Comparison of ENCODE assay signal across 12 cellular contexts in genomic region chr22:36457688-36458450, GRCh38. TPM values are rescaled to one million over a fixed set of nuclear protein-coding genes. Genes with fewer than 3 reads are reported as not detected.
DNase-seq lines count a peak whose midpoint lies in the region; ATAC-seq, FAIRE-seq and TF ChIP-seq lines count a peak whose summit lies in the region.
"Had no signal": no experiment of that assay in that cellular context is flagged by ENCODE, and none has a peak within 500 bp of the region (broad histone marks: within the 10 kb centered on the region; RNA-seq: fewer than 3 reads in every experiment).

No MANE protein-coding gene starts in this region.

- H3K4me3 ChIP-seq in heart right ventricle: no peak overlapping the region

- 39 to 50% methylated on average over 14 of the region's 14 CpGs for WGBS in heart right ventricle, 2 donors

- no peaks in the 10 kb centered on the region for H3K27me3 ChIP-seq in CD4-positive, alpha-beta T cell (ENCODE audit: control insufficient read depth, insufficient read depth, low read length)
- H3K27me3 ChIP-seq in heart right ventricle: no peaks in the 10 kb centered on the region

- H3K36me3 Mint-ChIP-seq in CD4-positive, alpha-beta T cell (ENCODE audit: low read depth): no peaks in the 10 kb centered on the region
- H3K36me3 Mint-ChIP-seq in progenitor cell of endocrine pancreas (ENCODE audit: insufficient read depth): no peaks in the 10 kb centered on the region
- H3K36me3 Mint-ChIP-seq: CD4-positive, CD25-positive, alpha-beta regulatory T cell had no signal

- H3K4me3 Mint-ChIP-seq in CD4-positive, alpha-beta T cell: no peak overlapping the region
- no peak overlapping the region for H3K4me3 Mint-ChIP-seq in progenitor cell of endocrine pancreas (ENCODE audit: low read depth)

- no peaks in the 10 kb centered on the region for H3K9me3 Mint-ChIP-seq in CD4-positive, alpha-beta T cell
- H3K9me3 Mint-ChIP-seq in progenitor cell of endocrine pancreas (ENCODE audit: low read depth): no peaks in the 10 kb centered on the region
- H3K9me3 Mint-ChIP-seq: CD4-positive, CD25-positive, alpha-beta regulatory T cell had no signal

- CTCF ChIA-PET in CD4-positive, alpha-beta T cell (lab: Charles Lee): no interaction called here

- peaks cover 25% of the 10 kb centered on the region for H3K4me1 Mint-ChIP-seq in CD4-positive, alpha-beta T cell (ENCODE audit: low read depth)
- peaks cover 28% of the 10 kb centered on the region for H3K4me1 Mint-ChIP-seq in progenitor cell of endocrine pancreas (ENCODE audit: low read depth)

- H3K4me1 ChIP-seq in heart right ventricle: peaks cover 20 to 80% (median 57%) of the 10 kb centered on the region in 9 donors

- no peak for DNase-seq in CD4-positive, alpha-beta T cell
- DNase-seq in UCSD-AML1 (lab: John Stamatoyannopoulos, UW; ENCODE audit: unreplicated experiment) (peak; percentile 69), heart right ventricle (peak; percentile 74 to 86), progenitor cell of endocrine pancreas (ENCODE audit: low spot score, unreplicated experiment) (no peak), NCI-H2107 treated with DMSO at 0.1 percent for 48 hours (lab: John Stamatoyannopoulos, UW; ENCODE audit: unreplicated experiment) (no peak), activated gamma-delta T cell (lab: John Stamatoyannopoulos, UW) (no peak), urothelium cell line (ENCODE audit: low spot score) (no peak)
- DNase-seq: activated gamma-delta T cell treated with Interleukin-2 at 50 U/mL for 16 hours; CD4-positive, CD25-positive, alpha-beta regulatory T cell; GOT3 had no signal

- FAIRE-seq in urothelium cell line (lab: Jason Lieb, UNC): no peak
- FAIRE-seq: GM18507 had no signal

- H3K27ac Mint-ChIP-seq in CD4-positive, alpha-beta T cell: peak overlapping the region; percentile 10
- H3K27ac Mint-ChIP-seq in progenitor cell of endocrine pancreas: peak overlapping the region; percentile 52

- no peak for TF ChIP-seq CTCF in CD4-positive, alpha-beta T cell (IDR thresholded peaks at IDR 0.05)
- no peak for TF ChIP-seq CTCF in heart right ventricle (IDR thresholded peaks at IDR 0.05)
- no peak for TF ChIP-seq CTCF in progenitor cell of endocrine pancreas (IDR thresholded peaks at IDR 0.05; ENCODE audit: unreplicated experiment)

- intact Hi-C loops in CD4-positive, alpha-beta T cell (cut with DNase I, micrococcal nuclease): no loop called here
- intact Hi-C loops in heart right ventricle (cut with DNase I): loop anchor here in 4 of 10 donors (5.0 kb wide), 2 partner anchors 71 to 126 kb away; partner anchors contain the start of gene MYH9 (in 2 of the 4)

- no peak for ATAC-seq in CD4-positive, alpha-beta T cell (ENCODE audit: poor library complexity)
- peak; percentile 19 to 68 (median 42) for ATAC-seq in heart right ventricle
- no peak for ATAC-seq in HG03045 (IDR thresholded peaks at IDR 0.05; ENCODE audit: unreplicated experiment)

- POLR2A ChIA-PET in CD4-positive, alpha-beta T cell (lab: Charles Lee): interaction anchor here (1.1 kb wide), 1 partner anchor 86 kb away, joined by 3 read pairs; no protein-coding TSS in a partner anchor

- no peaks in the 10 kb centered on the region for H3K9me3 ChIP-seq in CD4-positive, alpha-beta T cell (ENCODE audit: control insufficient read depth, low read length)
- H3K9me3 ChIP-seq in heart right ventricle: no peaks in the 10 kb centered on the region

- H3K27me3 Mint-ChIP-seq in CD4-positive, alpha-beta T cell: no peaks in the 10 kb centered on the region
- H3K27me3 Mint-ChIP-seq in progenitor cell of endocrine pancreas: no peaks in the 10 kb centered on the region
- H3K27me3 Mint-ChIP-seq: CD4-positive, CD25-positive, alpha-beta regulatory T cell had no signal

- H3K36me3 ChIP-seq in heart right ventricle: no peaks in the 10 kb centered on the region

- no peak overlapping the region for H3K27ac ChIP-seq in CD4-positive, alpha-beta T cell (ENCODE audit: low read depth, low read length)
- H3K27ac ChIP-seq in heart right ventricle: peak overlapping the region; percentile 75 to 97 (median 89)

RNA-seq across cellular contexts. Expression of gene TXN2, which starts 23.6 kb away (rescaled TPM):
- 10 to 100 TPM; 26.4 to 26.5 TPM for total RNA-seq in CD4-positive, alpha-beta T cell
- 100 to 1,000 TPM; 107 to 142 (median 122) TPM for total RNA-seq in heart right ventricle
- 100 to 1,000 TPM; 103 to 155 TPM for polyA plus RNA-seq in heart right ventricle
- total RNA-seq in progenitor cell of endocrine pancreas: 55.0 and 59.6 TPM in 2 replicates

RNA-seq across cellular contexts. Expression of gene FOXRED2, which starts 49.0 kb away (rescaled TPM):
- total RNA-seq in CD4-positive, alpha-beta T cell: 1 to 10 TPM; 1.8 to 2.3 TPM
- total RNA-seq in heart right ventricle (10 to 100 TPM in 3 of 10 donors, 1 to 10 TPM in 7; 6.3 to 15.7 (median 8.6) TPM), progenitor cell of endocrine pancreas (22.7 and 23.5 TPM in 2 replicates)
- 1 to 10 TPM; 2.2 to 2.4 TPM for polyA plus RNA-seq in heart right ventricle

Comparison
In these comparisons a context has a peak if more than half of its experiments do, and no peak if none do; other contexts are left out.
1. ATAC-seq: peak in heart right ventricle (8 of 8); none in CD4-positive, alpha-beta T cell (single experiment) and HG03045 (single experiment).
2. DNase-seq: peak in UCSD-AML1 (single experiment) and heart right ventricle (2 of 2); none in CD4-positive, alpha-beta T cell (0 of 10), progenitor cell of endocrine pancreas (single experiment), NCI-H2107 treated with DMSO at 0.1 percent for 48 hours (single experiment), activated gamma-delta T cell (single experiment) and urothelium cell line (single experiment).